In genomic region chr4:186781032-186781917, GRCh38 we compare ENCODE assay signal across 1 cellular context.
TF ChIP-seq lines count a peak whose summit lies in the region.

No MANE protein-coding gene starts in this region.

TF ChIP-seq in HepG2, 621 proteins besides CTCF, POLR2A, EP300 and RAD21 (continued from another document):
- no peak for TF ChIP-seq ISX (CRISPR knock-in tag; conservative IDR thresholded peaks at IDR 0.05)
- no peak for TF ChIP-seq ZFAT (CRISPR knock-in tag; conservative IDR thresholded peaks at IDR 0.05)
- TF ChIP-seq ZNF792 (CRISPR knock-in tag; IDR thresholded peaks at IDR 0.05), result no peak
- TF ChIP-seq KLF11 (CRISPR knock-in tag; IDR thresholded peaks at IDR 0.05), result no peak
- no peak for TF ChIP-seq FUBP1 (CRISPR knock-in tag; IDR thresholded peaks at IDR 0.05; ENCODE audit: borderline replicate concordance)
- TF ChIP-seq ATF2 (CRISPR knock-in tag; IDR thresholded peaks at IDR 0.05), result 0 out of 2 replicates have a peak, but pooled peaks have one; percentile 18
- no peak for TF ChIP-seq MEIS2 (CRISPR knock-in tag; IDR thresholded peaks at IDR 0.05)
- TF ChIP-seq GATAD2A (CRISPR knock-in tag; IDR thresholded peaks at IDR 0.05), result peak; percentile 80
- no peak for TF ChIP-seq ZNF446 (CRISPR knock-in tag; IDR thresholded peaks at IDR 0.05)
- TF ChIP-seq PTBP1 (IDR thresholded peaks at IDR 0.05; ENCODE audit: low read depth, low read length, poor library complexity, severe bottlenecking), result no peak
- TF ChIP-seq JARID2 (CRISPR knock-in tag; IDR thresholded peaks at IDR 0.05; ENCODE audit: insufficient replicate concordance), result no peak
- TF ChIP-seq ZNF740 (CRISPR knock-in tag; IDR thresholded peaks at IDR 0.05), result no peak
- TF ChIP-seq POGZ (CRISPR knock-in tag; IDR thresholded peaks at IDR 0.05), result 0 out of 2 replicates have a peak, but pooled peaks have one; percentile 23
- 0 out of 2 replicates have a peak, but pooled peaks have one; percentile 3 for TF ChIP-seq STAG1 (CRISPR knock-in tag; IDR thresholded peaks at IDR 0.05)
- TF ChIP-seq PAXIP1 (CRISPR knock-in tag; conservative IDR thresholded peaks at IDR 0.05), result 0 out of 2 replicates have a peak, but pooled peaks have one; percentile 35
- no peak; the same call in 1 of the 2 replicates for TF ChIP-seq HOMEZ (CRISPR knock-in tag; IDR thresholded peaks at IDR 0.05; ENCODE audit: low read depth)
- no peak for TF ChIP-seq DBP (CRISPR knock-in tag; IDR thresholded peaks at IDR 0.05; ENCODE audit: not compliant biosample characterization)
- TF ChIP-seq NRL (CRISPR knock-in tag; IDR thresholded peaks at IDR 0.05; ENCODE audit: borderline replicate concordance), result no peak
- no peak for TF ChIP-seq HNF1A (IDR thresholded peaks at IDR 0.05; ENCODE audit: low read depth)
- TF ChIP-seq HNF1A (CRISPR knock-in tag; IDR thresholded peaks at IDR 0.05; ENCODE audit: borderline replicate concordance), result no peak
- no peak for TF ChIP-seq ARNT (IDR thresholded peaks at IDR 0.05)
- no peak for TF ChIP-seq SOX13 (IDR thresholded peaks at IDR 0.05)
- peak in 1 of 2 experiments; percentile 77; a peak in 2 of 4 replicates for TF ChIP-seq SOX13 (CRISPR knock-in tag; conservative IDR thresholded peaks at IDR 0.05 in 1 of 2, IDR thresholded peaks at IDR 0.05 in 1 of 2)
- TF ChIP-seq ZNF205 (CRISPR knock-in tag; IDR thresholded peaks at IDR 0.05), result no peak
- TF ChIP-seq ZNF737 (CRISPR knock-in tag; IDR thresholded peaks at IDR 0.05; ENCODE audit: borderline replicate concordance), result no peak
- TF ChIP-seq SPEN (CRISPR knock-in tag; IDR thresholded peaks at IDR 0.05; ENCODE audit: low read depth), result no peak
- TF ChIP-seq ZNF615 (CRISPR knock-in tag; IDR thresholded peaks at IDR 0.05; ENCODE audit: borderline replicate concordance), result no peak
- TF ChIP-seq XRCC5 (optimal IDR thresholded peaks at IDR 0.05; ENCODE audit: low read length), result no peak
- no peak for TF ChIP-seq GMEB1 (CRISPR knock-in tag; IDR thresholded peaks at IDR 0.05; ENCODE audit: borderline replicate concordance)
- no peak for TF ChIP-seq ZNF18 (CRISPR knock-in tag; IDR thresholded peaks at IDR 0.05; ENCODE audit: insufficient replicate concordance)
- no peak for TF ChIP-seq TERF1 (CRISPR knock-in tag; IDR thresholded peaks at IDR 0.05)
- TF ChIP-seq PREB (CRISPR knock-in tag; IDR thresholded peaks at IDR 0.05), result no peak
- no peak for TF ChIP-seq ZNF749 (CRISPR knock-in tag; IDR thresholded peaks at IDR 0.05; ENCODE audit: borderline replicate concordance)
- no peak for TF ChIP-seq MED8 (CRISPR knock-in tag; IDR thresholded peaks at IDR 0.05; ENCODE audit: insufficient replicate concordance)
- no peak for TF ChIP-seq ZNF782 (CRISPR knock-in tag; IDR thresholded peaks at IDR 0.05; ENCODE audit: borderline replicate concordance)
- TF ChIP-seq SAP130 (CRISPR knock-in tag; IDR thresholded peaks at IDR 0.05; ENCODE audit: low read depth), result peak; percentile 52
- TF ChIP-seq ERF (CRISPR knock-in tag; IDR thresholded peaks at IDR 0.05), result no peak
- no peak for TF ChIP-seq MYNN (CRISPR knock-in tag; IDR thresholded peaks at IDR 0.05; ENCODE audit: low read depth)
- TF ChIP-seq ZNF556 (CRISPR knock-in tag; IDR thresholded peaks at IDR 0.05; ENCODE audit: borderline replicate concordance), result no peak
- TF ChIP-seq NCOA2 (CRISPR knock-in tag; IDR thresholded peaks at IDR 0.05), result 0 out of 2 replicates have a peak, but pooled peaks have one; percentile 34
